In genomic region chr11:79366218-79366617, GRCh38 we compare ENCODE assay signal across 15 cellular contexts.
DNase-seq lines count a peak whose midpoint lies in the region; ATAC-seq, FAIRE-seq and TF ChIP-seq lines count a peak whose summit lies in the region.
"Had no signal": no experiment of that assay in that cellular context is flagged by ENCODE, and none has a peak within 500 bp of the region (broad histone marks: within the 10 kb centered on the region; RNA-seq: fewer than 3 reads in every experiment).

No MANE protein-coding gene starts in this region.

- intact Hi-C loops in spleen (cut with DNase I; ENCODE audit: low total_unique reads): no loop called here

- H3K27me3 ChIP-seq in bronchial epithelial cell (ENCODE audit: control insufficient read depth, insufficient read depth, low read length) (no peaks in the 10 kb centered on the region), foreskin keratinocyte (no peaks in the 10 kb centered on the region), smooth muscle cell (ENCODE audit: low read depth) (no peaks in the 10 kb centered on the region), neural progenitor cell (no peaks in the 10 kb centered on the region), spleen (replicated peaks in 1 of 7) (peaks cover 0 to 12% (median 0%) of the 10 kb centered on the region in 7 donors)

- H2AFZ ChIP-seq in smooth muscle cell (ENCODE audit: low read depth) (no peak overlapping the region), neural progenitor cell (replicated peaks) (no peak overlapping the region)

- TF ChIP-seq CTCF in bronchial epithelial cell (IDR thresholded peaks at IDR 0.05; ENCODE audit: insufficient read depth, low read length, severe bottlenecking) (no peak), foreskin keratinocyte (conservative IDR thresholded peaks at IDR 0.05) (no peak), smooth muscle cell (IDR thresholded peaks at IDR 0.05; ENCODE audit: borderline replicate concordance, insufficient read depth, poor library complexity, severe bottlenecking) (no peak), neural progenitor cell (IDR thresholded peaks at IDR 0.05) (no peak), spleen (IDR thresholded peaks at IDR 0.05 in 8 of 11, conservative IDR thresholded peaks at IDR 0.05 in 3 of 11) (no peak)

- H3K4me1 Mint-ChIP-seq in neural progenitor cell: peaks cover 16% of the 10 kb centered on the region
- H3K4me1 Mint-ChIP-seq: B cell had no signal

- no peak overlapping the region for H3K9ac ChIP-seq in smooth muscle cell (ENCODE audit: low read depth)
- H3K9ac ChIP-seq in neural progenitor cell: no peak overlapping the region
- H3K9ac ChIP-seq: BLaER1 treated with 17β-estradiol and CSF1 and Interleukin-3, amounts not matched to agents 10 nM and 100 nM had no signal

- H3K4me1 ChIP-seq in foreskin keratinocyte: peaks cover 19% of the 10 kb centered on the region
- no peaks in the 10 kb centered on the region for H3K4me1 ChIP-seq in smooth muscle cell (ENCODE audit: low read depth)
- H3K4me1 ChIP-seq in neural progenitor cell: peaks cover 11% of the 10 kb centered on the region
- H3K4me1 ChIP-seq in spleen: no peaks in the 10 kb centered on the region

- H3K9me3 Mint-ChIP-seq in neural progenitor cell: no peaks in the 10 kb centered on the region
- H3K9me3 Mint-ChIP-seq: CD8-positive, alpha-beta T cell; H9 had no signal

- H3F3A ChIP-seq in smooth muscle cell (ENCODE audit: low read depth): no peaks in the 10 kb centered on the region
- no peaks in the 10 kb centered on the region for H3F3A ChIP-seq in neural progenitor cell (ENCODE audit: low read depth)

- H3K79me2 ChIP-seq in smooth muscle cell (ENCODE audit: low read depth) (peaks cover 4% of the 10 kb centered on the region), neural progenitor cell (ENCODE audit: low read depth) (no peaks in the 10 kb centered on the region)

- peaks cover 2% of the 10 kb centered on the region for H3K27me3 Mint-ChIP-seq in neural progenitor cell (ENCODE audit: insufficient read depth, low read depth)

- DNase-seq in RPMI7951 (ENCODE audit: low read depth) (peak; percentile 40), bronchial epithelial cell (ENCODE audit: low read depth) (peak; percentile 32), foreskin keratinocyte (no peak), smooth muscle cell (lab: John Stamatoyannopoulos, UW; ENCODE audit: unreplicated experiment) (no peak), neural progenitor cell (ENCODE audit: low spot score) (no peak), spleen (no peak)
- DNase-seq: Calu3; CD8-positive, alpha-beta T cell; DMS79 treated with DMSO at 0.1 percent for 48 hours; GF-D8; GOT3; H9 had no signal

- ATAC-seq in foreskin keratinocyte: peak; percentile 4
- ATAC-seq in HG02840 (IDR thresholded peaks at IDR 0.05; ENCODE audit: low FRiP score, unreplicated experiment): no peak
- ATAC-seq: CD8-positive, alpha-beta T cell had no signal

- TF ChIP-seq POLR2A in spleen (IDR thresholded peaks at IDR 0.05): no peak

- 60% methylated on average over 2 of the region's 2 CpGs for WGBS in smooth muscle cell (ENCODE audit: low lambda C conversion rate)
- 75 to 96% (median 92%) methylated on average over 2 of the region's 2 CpGs for WGBS in spleen, 5 donors

- H3K27ac ChIP-seq in foreskin keratinocyte (no peak overlapping the region), smooth muscle cell (ENCODE audit: low read depth) (peak overlapping the region; percentile 25), neural progenitor cell (no peak overlapping the region), spleen (no peak overlapping the region)
- H3K27ac ChIP-seq: BLaER1 treated with 17β-estradiol and CSF1 and Interleukin-3, amounts not matched to agents 10 nM and 100 nM had no signal

- FAIRE-seq in bronchial epithelial cell (lab: Jason Lieb, UNC): no peak

- H3K36me3 Mint-ChIP-seq in neural progenitor cell: no peaks in the 10 kb centered on the region
- H3K36me3 Mint-ChIP-seq: CD8-positive, alpha-beta T cell had no signal

- peak overlapping the region; percentile 11 for H3K4me2 ChIP-seq in smooth muscle cell
- H3K4me2 ChIP-seq in neural progenitor cell: no peak overlapping the region

- no peak overlapping the region for H3K4me3 Mint-ChIP-seq in neural progenitor cell
- H3K4me3 Mint-ChIP-seq: B cell; CD8-positive, alpha-beta T cell; H9 had no signal

- no peaks in the 10 kb centered on the region for H3K9me3 ChIP-seq in smooth muscle cell (replicated peaks; ENCODE audit: low read depth)
- H3K9me3 ChIP-seq in neural progenitor cell (ENCODE audit: low read depth): no peaks in the 10 kb centered on the region
- H3K9me3 ChIP-seq in spleen: no peaks in the 10 kb centered on the region
- H3K9me3 ChIP-seq: BLaER1 treated with 17β-estradiol and CSF1 and Interleukin-3, amounts not matched to agents 10 nM and 100 nM had no signal

- H3K36me3 ChIP-seq in bronchial epithelial cell (ENCODE audit: control insufficient read depth, insufficient read depth, low read length) (no peaks in the 10 kb centered on the region), smooth muscle cell (ENCODE audit: low read depth) (no peaks in the 10 kb centered on the region), neural progenitor cell (no peaks in the 10 kb centered on the region), spleen (no peaks in the 10 kb centered on the region)
- H3K36me3 ChIP-seq: BLaER1 treated with 17β-estradiol and CSF1 and Interleukin-3, amounts not matched to agents 10 nM and 100 nM had no signal

- H3K27ac Mint-ChIP-seq in neural progenitor cell: no peak overlapping the region
- H3K27ac Mint-ChIP-seq: B cell; CD8-positive, alpha-beta T cell; H9 had no signal

- H3K4me3 ChIP-seq in bronchial epithelial cell (ENCODE audit: low read depth, low read length): no peak overlapping the region
- H3K4me3 ChIP-seq in smooth muscle cell: no peak overlapping the region
- no peak overlapping the region for H3K4me3 ChIP-seq in neural progenitor cell
- no peak overlapping the region for H3K4me3 ChIP-seq in spleen
- H3K4me3 ChIP-seq: BLaER1 treated with 17β-estradiol and CSF1 and Interleukin-3, amounts not matched to agents 10 nM and 100 nM had no signal

- H4K20me1 ChIP-seq in smooth muscle cell (ENCODE audit: low read depth) (peaks cover 92% of the 10 kb centered on the region), neural progenitor cell (ENCODE audit: low read depth) (no peaks in the 10 kb centered on the region)
- H4K20me1 ChIP-seq: BLaER1 treated with 17β-estradiol and CSF1 and Interleukin-3, amounts not matched to agents 10 nM and 100 nM had no signal

Comparison
In these comparisons a context has a peak if more than half of its experiments do, and no peak if none do; other contexts are left out.
1. DNase-seq: peak in RPMI7951 (single experiment) and bronchial epithelial cell (single experiment); none in foreskin keratinocyte (0 of 2), smooth muscle cell (single experiment), neural progenitor cell (single experiment) and spleen (single experiment).